In the genomic region with DNA sequence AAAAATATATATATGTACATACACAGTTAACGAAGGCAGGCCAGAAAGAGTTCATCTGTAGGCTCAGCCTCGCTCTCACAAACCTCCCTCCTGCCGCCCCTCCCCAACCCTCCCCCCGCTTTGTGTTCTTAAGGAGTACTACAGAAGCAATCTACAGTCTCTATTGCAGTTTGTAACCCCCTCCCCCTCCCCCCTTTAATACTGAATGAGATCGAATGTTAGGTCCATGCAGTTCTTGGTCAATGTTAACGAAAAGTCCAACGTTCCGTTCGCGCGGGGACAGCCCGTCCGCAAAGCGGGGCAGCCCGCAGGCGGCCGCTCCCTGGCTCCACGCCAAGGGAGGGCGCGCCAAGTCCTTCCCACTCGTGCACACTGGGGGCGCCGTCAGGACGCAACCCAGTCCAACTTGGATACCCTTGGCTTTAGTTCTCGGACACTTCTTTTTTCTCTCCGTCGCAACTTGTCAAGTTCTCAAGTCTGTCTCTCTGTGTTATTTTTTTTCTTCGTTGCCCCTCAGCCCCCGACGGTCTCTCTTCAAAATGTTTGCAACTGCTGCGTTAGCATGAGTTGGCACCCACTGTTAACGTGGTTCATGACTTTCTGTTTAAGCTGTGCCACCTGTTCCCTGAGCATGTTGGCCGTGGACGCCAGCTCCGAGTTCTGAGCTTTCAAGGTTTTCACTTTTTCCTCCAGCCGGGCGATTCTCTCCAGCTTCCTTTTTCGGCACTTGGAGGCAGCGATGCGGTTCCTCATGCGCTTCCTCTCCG, we compare ENCODE assay signal across 1 cellular context.
TF ChIP-seq lines count a peak whose summit lies in the region.

No MANE protein-coding gene starts in this region.

TF ChIP-seq in K562, 482 proteins besides CTCF, POLR2A, EP300 and RAD21 (continues in another document):
- TF ChIP-seq, protein P1, sequence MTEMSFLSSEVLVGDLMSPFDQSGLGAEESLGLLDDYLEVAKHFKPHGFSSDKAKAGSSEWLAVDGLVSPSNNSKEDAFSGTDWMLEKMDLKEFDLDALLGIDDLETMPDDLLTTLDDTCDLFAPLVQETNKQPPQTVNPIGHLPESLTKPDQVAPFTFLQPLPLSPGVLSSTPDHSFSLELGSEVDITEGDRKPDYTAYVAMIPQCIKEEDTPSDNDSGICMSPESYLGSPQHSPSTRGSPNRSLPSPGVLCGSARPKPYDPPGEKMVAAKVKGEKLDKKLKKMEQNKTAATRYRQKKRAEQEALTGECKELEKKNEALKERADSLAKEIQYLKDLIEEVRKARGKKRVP (CRISPR knock-in tag; IDR thresholded peaks at IDR 0.05), result no peak
- TF ChIP-seq ELF1 (tag; IDR thresholded peaks at IDR 0.05), result no peak
- no peak; the same call in none of the 2 replicates for TF ChIP-seq FOXK1 (CRISPR knock-in tag; IDR thresholded peaks at IDR 0.05; ENCODE audit: borderline replicate concordance)
- TF ChIP-seq, protein P2, sequence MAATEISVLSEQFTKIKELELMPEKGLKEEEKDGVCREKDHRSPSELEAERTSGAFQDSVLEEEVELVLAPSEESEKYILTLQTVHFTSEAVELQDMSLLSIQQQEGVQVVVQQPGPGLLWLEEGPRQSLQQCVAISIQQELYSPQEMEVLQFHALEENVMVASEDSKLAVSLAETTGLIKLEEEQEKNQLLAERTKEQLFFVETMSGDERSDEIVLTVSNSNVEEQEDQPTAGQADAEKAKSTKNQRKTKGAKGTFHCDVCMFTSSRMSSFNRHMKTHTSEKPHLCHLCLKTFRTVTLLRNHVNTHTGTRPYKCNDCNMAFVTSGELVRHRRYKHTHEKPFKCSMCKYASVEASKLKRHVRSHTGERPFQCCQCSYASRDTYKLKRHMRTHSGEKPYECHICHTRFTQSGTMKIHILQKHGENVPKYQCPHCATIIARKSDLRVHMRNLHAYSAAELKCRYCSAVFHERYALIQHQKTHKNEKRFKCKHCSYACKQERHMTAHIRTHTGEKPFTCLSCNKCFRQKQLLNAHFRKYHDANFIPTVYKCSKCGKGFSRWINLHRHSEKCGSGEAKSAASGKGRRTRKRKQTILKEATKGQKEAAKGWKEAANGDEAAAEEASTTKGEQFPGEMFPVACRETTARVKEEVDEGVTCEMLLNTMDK (IDR thresholded peaks at IDR 0.05; ENCODE audit: borderline replicate concordance, insufficient read depth, low read depth, low read length, poor library complexity, severe bottlenecking), result peak; percentile 46
- TF ChIP-seq PHF8 (IDR thresholded peaks at IDR 0.05; ENCODE audit: borderline replicate concordance, low read length), result peak; percentile 7; the same call in 1 of the 2 replicates
- peak; percentile 50 for TF ChIP-seq SMAD1 (IDR thresholded peaks at IDR 0.05; ENCODE audit: low read depth, low read length, partially characterized antibody)
- TF ChIP-seq NCOA6 (IDR thresholded peaks at IDR 0.05), result no peak
- TF ChIP-seq ZNF23 (CRISPR knock-in tag; IDR thresholded peaks at IDR 0.05), result no peak
- no peak for TF ChIP-seq ZBTB34 (CRISPR knock-in tag; IDR thresholded peaks at IDR 0.05)
- no peak for TF ChIP-seq ZBED1 (IDR thresholded peaks at IDR 0.05)
- peak; percentile 20; the same call in 1 of the 2 replicates for TF ChIP-seq CBFA2T3 (IDR thresholded peaks at IDR 0.05)
- TF ChIP-seq KHSRP (IDR thresholded peaks at IDR 0.05), result no peak
- TF ChIP-seq, protein P3, sequence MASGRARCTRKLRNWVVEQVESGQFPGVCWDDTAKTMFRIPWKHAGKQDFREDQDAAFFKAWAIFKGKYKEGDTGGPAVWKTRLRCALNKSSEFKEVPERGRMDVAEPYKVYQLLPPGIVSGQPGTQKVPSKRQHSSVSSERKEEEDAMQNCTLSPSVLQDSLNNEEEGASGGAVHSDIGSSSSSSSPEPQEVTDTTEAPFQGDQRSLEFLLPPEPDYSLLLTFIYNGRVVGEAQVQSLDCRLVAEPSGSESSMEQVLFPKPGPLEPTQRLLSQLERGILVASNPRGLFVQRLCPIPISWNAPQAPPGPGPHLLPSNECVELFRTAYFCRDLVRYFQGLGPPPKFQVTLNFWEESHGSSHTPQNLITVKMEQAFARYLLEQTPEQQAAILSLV (tag; IDR thresholded peaks at IDR 0.05), result no peak
- no peak for TF ChIP-seq ZNF165 (CRISPR knock-in tag; IDR thresholded peaks at IDR 0.05; ENCODE audit: borderline replicate concordance)
- no peak for TF ChIP-seq MYBL2 (IDR thresholded peaks at IDR 0.05; ENCODE audit: low read depth)
- no peak for TF ChIP-seq MYBL2 (CRISPR knock-in tag; IDR thresholded peaks at IDR 0.05; ENCODE audit: borderline replicate concordance)
- no peak for TF ChIP-seq SIN3B (IDR thresholded peaks at IDR 0.05; ENCODE audit: low read depth)
- TF ChIP-seq POU5F1 (IDR thresholded peaks at IDR 0.05; ENCODE audit: borderline replicate concordance, low read depth, low read length, partially characterized antibody), result peak; percentile 14
- TF ChIP-seq, protein P4, sequence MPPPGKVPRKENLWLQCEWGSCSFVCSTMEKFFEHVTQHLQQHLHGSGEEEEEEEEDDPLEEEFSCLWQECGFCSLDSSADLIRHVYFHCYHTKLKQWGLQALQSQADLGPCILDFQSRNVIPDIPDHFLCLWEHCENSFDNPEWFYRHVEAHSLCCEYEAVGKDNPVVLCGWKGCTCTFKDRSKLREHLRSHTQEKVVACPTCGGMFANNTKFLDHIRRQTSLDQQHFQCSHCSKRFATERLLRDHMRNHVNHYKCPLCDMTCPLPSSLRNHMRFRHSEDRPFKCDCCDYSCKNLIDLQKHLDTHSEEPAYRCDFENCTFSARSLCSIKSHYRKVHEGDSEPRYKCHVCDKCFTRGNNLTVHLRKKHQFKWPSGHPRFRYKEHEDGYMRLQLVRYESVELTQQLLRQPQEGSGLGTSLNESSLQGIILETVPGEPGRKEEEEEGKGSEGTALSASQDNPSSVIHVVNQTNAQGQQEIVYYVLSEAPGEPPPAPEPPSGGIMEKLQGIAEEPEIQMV (tag; conservative IDR thresholded peaks at IDR 0.05; ENCODE audit: low read depth), result no peak
- TF ChIP-seq NR2C1 (IDR thresholded peaks at IDR 0.05), result no peak
- no peak for TF ChIP-seq NR2C1 (tag; IDR thresholded peaks at IDR 0.05)
- TF ChIP-seq TEAD1 (CRISPR knock-in tag; IDR thresholded peaks at IDR 0.05), result 0 out of 4 replicates have a peak, but pooled peaks of 1 of the 2 experiments have one; percentile 2
- no peak for TF ChIP-seq MXD1 (CRISPR knock-in tag; IDR thresholded peaks at IDR 0.05; ENCODE audit: borderline replicate concordance, poor library complexity, severe bottlenecking)
- TF ChIP-seq USF1 (CRISPR knock-in tag; IDR thresholded peaks at IDR 0.05), result no peak
- peak; percentile 31; the same call in 1 of the 2 replicates for TF ChIP-seq POLR2AphosphoS5 (IDR thresholded peaks at IDR 0.05; ENCODE audit: control insufficient read depth, insufficient read depth, low read depth, low read length)
- TF ChIP-seq, protein P5, sequence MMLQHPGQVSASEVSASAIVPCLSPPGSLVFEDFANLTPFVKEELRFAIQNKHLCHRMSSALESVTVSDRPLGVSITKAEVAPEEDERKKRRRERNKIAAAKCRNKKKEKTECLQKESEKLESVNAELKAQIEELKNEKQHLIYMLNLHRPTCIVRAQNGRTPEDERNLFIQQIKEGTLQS (IDR thresholded peaks at IDR 0.05), result no peak
- TF ChIP-seq, protein P5 (CRISPR knock-in tag; conservative IDR thresholded peaks at IDR 0.05), result peak; percentile 53; the same call in 1 of the 2 replicates
- no peak for TF ChIP-seq FOSL1 (tag; conservative IDR thresholded peaks at IDR 0.05)
- peak; percentile 42; the same call in 1 of the 2 replicates for TF ChIP-seq ZKSCAN1 (IDR thresholded peaks at IDR 0.05; ENCODE audit: low read depth, low read length)
- TF ChIP-seq ZNF444 (CRISPR knock-in tag; IDR thresholded peaks at IDR 0.05), result peak; percentile 67; the same call in 1 of the 2 replicates
- no peak for TF ChIP-seq SMARCE1 (IDR thresholded peaks at IDR 0.05)
- peak; percentile 36; the same call in 1 of the 2 replicates for TF ChIP-seq DPF2 (IDR thresholded peaks at IDR 0.05)
- TF ChIP-seq GATA2 (CRISPR knock-in tag; IDR thresholded peaks at IDR 0.05), result no peak
- no peak for TF ChIP-seq ZBTB1 (CRISPR knock-in tag; IDR thresholded peaks at IDR 0.05; ENCODE audit: borderline replicate concordance, low read depth)
- no peak for TF ChIP-seq ZNF589 (CRISPR knock-in tag; IDR thresholded peaks at IDR 0.05; ENCODE audit: low read depth)
- no peak for TF ChIP-seq RNF2 (IDR thresholded peaks at IDR 0.05)
- no peak for TF ChIP-seq HNRNPL (IDR thresholded peaks at IDR 0.05; ENCODE audit: low read depth, low read length)
- no peak for TF ChIP-seq ATF1 (CRISPR knock-in tag; IDR thresholded peaks at IDR 0.05)
- peak; percentile 2; the same call in 1 of the 2 replicates for TF ChIP-seq ATF1 (tag; IDR thresholded peaks at IDR 0.05)
- TF ChIP-seq, protein P6, sequence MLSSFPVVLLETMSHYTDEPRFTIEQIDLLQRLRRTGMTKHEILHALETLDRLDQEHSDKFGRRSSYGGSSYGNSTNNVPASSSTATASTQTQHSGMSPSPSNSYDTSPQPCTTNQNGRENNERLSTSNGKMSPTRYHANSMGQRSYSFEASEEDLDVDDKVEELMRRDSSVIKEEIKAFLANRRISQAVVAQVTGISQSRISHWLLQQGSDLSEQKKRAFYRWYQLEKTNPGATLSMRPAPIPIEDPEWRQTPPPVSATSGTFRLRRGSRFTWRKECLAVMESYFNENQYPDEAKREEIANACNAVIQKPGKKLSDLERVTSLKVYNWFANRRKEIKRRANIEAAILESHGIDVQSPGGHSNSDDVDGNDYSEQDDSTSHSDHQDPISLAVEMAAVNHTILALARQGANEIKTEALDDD (IDR thresholded peaks at IDR 0.05), result no peak
- no peak for TF ChIP-seq ETV1 (tag; conservative IDR thresholded peaks at IDR 0.05; ENCODE audit: low read depth)
- no peak for TF ChIP-seq ADNP (tag; IDR thresholded peaks at IDR 0.05)
- TF ChIP-seq, protein P7, sequence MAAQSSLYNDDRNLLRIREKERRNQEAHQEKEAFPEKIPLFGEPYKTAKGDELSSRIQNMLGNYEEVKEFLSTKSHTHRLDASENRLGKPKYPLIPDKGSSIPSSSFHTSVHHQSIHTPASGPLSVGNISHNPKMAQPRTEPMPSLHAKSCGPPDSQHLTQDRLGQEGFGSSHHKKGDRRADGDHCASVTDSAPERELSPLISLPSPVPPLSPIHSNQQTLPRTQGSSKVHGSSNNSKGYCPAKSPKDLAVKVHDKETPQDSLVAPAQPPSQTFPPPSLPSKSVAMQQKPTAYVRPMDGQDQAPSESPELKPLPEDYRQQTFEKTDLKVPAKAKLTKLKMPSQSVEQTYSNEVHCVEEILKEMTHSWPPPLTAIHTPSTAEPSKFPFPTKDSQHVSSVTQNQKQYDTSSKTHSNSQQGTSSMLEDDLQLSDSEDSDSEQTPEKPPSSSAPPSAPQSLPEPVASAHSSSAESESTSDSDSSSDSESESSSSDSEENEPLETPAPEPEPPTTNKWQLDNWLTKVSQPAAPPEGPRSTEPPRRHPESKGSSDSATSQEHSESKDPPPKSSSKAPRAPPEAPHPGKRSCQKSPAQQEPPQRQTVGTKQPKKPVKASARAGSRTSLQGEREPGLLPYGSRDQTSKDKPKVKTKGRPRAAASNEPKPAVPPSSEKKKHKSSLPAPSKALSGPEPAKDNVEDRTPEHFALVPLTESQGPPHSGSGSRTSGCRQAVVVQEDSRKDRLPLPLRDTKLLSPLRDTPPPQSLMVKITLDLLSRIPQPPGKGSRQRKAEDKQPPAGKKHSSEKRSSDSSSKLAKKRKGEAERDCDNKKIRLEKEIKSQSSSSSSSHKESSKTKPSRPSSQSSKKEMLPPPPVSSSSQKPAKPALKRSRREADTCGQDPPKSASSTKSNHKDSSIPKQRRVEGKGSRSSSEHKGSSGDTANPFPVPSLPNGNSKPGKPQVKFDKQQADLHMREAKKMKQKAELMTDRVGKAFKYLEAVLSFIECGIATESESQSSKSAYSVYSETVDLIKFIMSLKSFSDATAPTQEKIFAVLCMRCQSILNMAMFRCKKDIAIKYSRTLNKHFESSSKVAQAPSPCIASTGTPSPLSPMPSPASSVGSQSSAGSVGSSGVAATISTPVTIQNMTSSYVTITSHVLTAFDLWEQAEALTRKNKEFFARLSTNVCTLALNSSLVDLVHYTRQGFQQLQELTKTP (IDR thresholded peaks at IDR 0.05; ENCODE audit: low read depth in 1 of 2, partially characterized antibody in 2 of 2), result peak; percentile 16 to 55
- no peak for TF ChIP-seq YBX1 (IDR thresholded peaks at IDR 0.05)
- TF ChIP-seq CBX8 (IDR thresholded peaks at IDR 0.05; ENCODE audit: borderline replicate concordance, extremely low read depth, low read depth, low read length, poor library complexity, severe bottlenecking), result no peak
- TF ChIP-seq CXXC5 (CRISPR knock-in tag; IDR thresholded peaks at IDR 0.05), result peak; percentile 76
- no peak for TF ChIP-seq HDAC6 (IDR thresholded peaks at IDR 0.05; ENCODE audit: low read depth, low read length)
- TF ChIP-seq ARID1B (IDR thresholded peaks at IDR 0.05), result 0 out of 2 replicates have a peak, but pooled peaks have one; percentile 21
- TF ChIP-seq KLF16 (IDR thresholded peaks at IDR 0.05), result no peak
- TF ChIP-seq NFE2L1 (tag; IDR thresholded peaks at IDR 0.05; ENCODE audit: borderline replicate concordance, low read depth), result no peak
- 0 out of 2 replicates have a peak, but pooled peaks have one; percentile 2 for TF ChIP-seq KDM2B (CRISPR knock-in tag; IDR thresholded peaks at IDR 0.05)
- TF ChIP-seq BRD9 (IDR thresholded peaks at IDR 0.05; ENCODE audit: low read depth, partially characterized antibody), result no peak
